Comparison of ENCODE assay signal across 9 cellular contexts in genomic region chr10:26555719-26556368, GRCh38.
DNase-seq lines count a peak whose midpoint lies in the region; ATAC-seq lines count a peak whose summit lies in the region.
"Had no signal": no experiment of that assay in that cellular context is flagged by ENCODE, and none has a peak within 500 bp of the region (broad histone marks: within the 10 kb centered on the region; RNA-seq: fewer than 3 reads in every experiment).

No MANE protein-coding gene starts in this region.

- H3K79me2 ChIP-seq in ACC112 (ENCODE audit: control insufficient read depth, insufficient read depth, low read length, unreplicated experiment): no peaks in the 10 kb centered on the region

- no peaks in the 10 kb centered on the region for H3K27me3 Mint-ChIP-seq in effector memory CD8-positive, alpha-beta T cell

- H2AFZ ChIP-seq in ACC112 (ENCODE audit: low read length, unreplicated experiment): no peak overlapping the region

- no peaks in the 10 kb centered on the region for H3K9me3 Mint-ChIP-seq in effector memory CD8-positive, alpha-beta T cell

- ATAC-seq in effector memory CD8-positive, alpha-beta T cell (replicated peaks): no peak
- no peak for ATAC-seq in GM21723 (IDR thresholded peaks at IDR 0.05; ENCODE audit: unreplicated experiment)
- no peak for ATAC-seq in HG03354 (IDR thresholded peaks at IDR 0.05; ENCODE audit: poor library complexity, severe bottlenecking, unreplicated experiment)

- H3K27ac ChIP-seq in ACC112 (ENCODE audit: low read depth, low read length): peak overlapping the region; percentile 20; the same call in 1 of the 2 replicates
- H3K27ac ChIP-seq: brain microvascular endothelial cell had no signal

- H3K27me3 ChIP-seq in ACC112 (ENCODE audit: insufficient read depth, low read length): no peaks in the 10 kb centered on the region; the same call in 1 of the 2 replicates
- H3K27me3 ChIP-seq: brain microvascular endothelial cell had no signal

- no peaks in the 10 kb centered on the region for H3K36me3 ChIP-seq in ACC112 (ENCODE audit: insufficient read depth, low read length)
- H3K36me3 ChIP-seq: brain microvascular endothelial cell had no signal

- H3K27ac Mint-ChIP-seq in effector memory CD8-positive, alpha-beta T cell: peak overlapping the region; percentile 11 to 59

- H3K4me1 Mint-ChIP-seq in effector memory CD8-positive, alpha-beta T cell (ENCODE audit: low read depth in 2 of 2): peaks cover 13 to 36% of the 10 kb centered on the region in 2 donors

- H3K4me3 ChIP-seq in ACC112 (ENCODE audit: low read depth, low read length): no peak overlapping the region

- H3K4me1 ChIP-seq in ACC112 (ENCODE audit: control insufficient read depth, insufficient read depth, low read length, unreplicated experiment): peaks cover 16% of the 10 kb centered on the region

- peaks cover 68% of the 10 kb centered on the region for H3K36me3 Mint-ChIP-seq in effector memory CD8-positive, alpha-beta T cell (ENCODE audit: insufficient read depth)

- DNase-seq in KBM-7 (peak; percentile 15), myocyte (ENCODE audit: low read depth) (peak; percentile 9), NCI-H2196 (lab: John Stamatoyannopoulos, UW; ENCODE audit: unreplicated experiment) (no peak), NCI-H748 treated with DMSO at 0.1 percent for 48 hours (lab: John Stamatoyannopoulos, UW) (no peak)
- no peak for DNase-seq in effector memory CD8-positive, alpha-beta T cell
- DNase-seq: brain microvascular endothelial cell had no signal

- no peak overlapping the region for H3K4me3 Mint-ChIP-seq in effector memory CD8-positive, alpha-beta T cell

- in situ Hi-C loops in KBM-7 (cut with MboI; ENCODE audit: low pct_unique_long_range_greater_than_20kb, low sequenced_read_pairs): loop anchor here (25.0 kb wide), 1 partner anchor 219 kb away; no protein-coding TSS in a partner anchor

Comparison
In these comparisons a context has a peak if more than half of its experiments do, and no peak if none do; other contexts are left out.
1. DNase-seq: peak in KBM-7 (single experiment) and myocyte (single experiment); none in effector memory CD8-positive, alpha-beta T cell (0 of 3), NCI-H2196 (single experiment) and NCI-H748 treated with DMSO at 0.1 percent for 48 hours (single experiment).